Comparison of ENCODE assay signal across 8 cellular contexts in the genomic region with DNA sequence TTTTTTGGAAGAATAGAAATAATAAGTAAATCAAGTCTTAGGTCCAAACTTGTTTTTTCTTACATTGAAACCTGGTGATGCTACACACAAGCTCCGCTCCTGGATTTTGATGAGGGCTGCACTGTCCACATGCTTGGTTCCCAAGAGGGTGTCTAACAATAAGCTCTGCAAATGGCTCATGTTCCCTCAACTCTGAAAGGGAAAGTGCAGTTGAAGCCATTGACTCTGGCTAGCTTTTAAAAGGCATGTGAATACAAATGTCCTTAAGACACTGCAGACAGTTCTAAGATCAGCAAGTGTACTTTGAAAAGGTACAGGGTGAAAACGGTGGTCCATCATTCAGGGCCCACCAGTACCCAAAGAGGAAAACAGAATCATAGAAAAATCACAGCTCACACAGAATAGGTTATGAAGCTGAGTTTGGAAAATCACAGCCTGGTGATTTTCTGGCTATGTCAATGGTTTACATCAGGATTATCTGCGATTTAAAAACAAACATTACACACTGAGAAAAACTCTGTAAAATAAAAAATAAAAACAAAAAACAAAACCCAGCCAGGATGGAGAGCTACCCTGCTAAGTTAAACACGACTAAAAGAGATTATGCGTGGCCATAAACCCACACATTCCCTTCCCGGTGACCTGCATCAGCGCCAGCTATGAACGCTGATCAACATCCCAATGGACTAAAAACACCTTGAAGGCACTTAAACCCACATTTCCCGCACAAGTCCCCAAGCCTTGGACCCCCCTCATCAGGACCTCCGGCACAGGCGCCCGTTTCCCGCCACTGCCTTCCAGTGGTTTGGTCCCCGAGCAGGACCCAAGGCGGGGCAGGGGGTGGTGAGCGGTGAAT. TPM values are rescaled to one million over a fixed set of nuclear protein-coding genes. Genes with fewer than 3 reads are reported as not detected.
A peak's percentile ranks its signal among the peaks of the same experiment; 100 is the strongest.
DNase-seq lines count a peak whose midpoint lies in the region; ATAC-seq and FAIRE-seq lines count a peak whose summit lies in the region.

No MANE protein-coding gene starts in this region.

- DNase-seq in GM19239 (ENCODE audit: insufficient read length, low spot score): no peak
- DNase-seq in NCI-H2227 (lab: John Stamatoyannopoulos, UW; ENCODE audit: unreplicated experiment): peak; percentile 38
- DNase-seq in naive thymus-derived CD8-positive, alpha-beta T cell: no peak
- no peak for DNase-seq in activated gamma-delta T cell treated with Interleukin-2 at 50 U/mL for 16 hours
- no peak for DNase-seq in NCI-H1105 (lab: John Stamatoyannopoulos, UW)

- POLR2A ChIA-PET in naive thymus-derived CD8-positive, alpha-beta T cell (lab: Charles Lee): interaction anchor here (1.2 to 2.3 kb wide), 3 partner anchors 46 to 237 kb away, joined by 3 to 10 read pairs (median 4); a partner anchor contains a TSS

- no peaks in the 10 kb centered on the region for H3K9me3 Mint-ChIP-seq in dendritic cell treated with granulocyte-macrophage colony-stimulating factor and Interleukin-4, amounts not matched to agents 40 ng/mL and 50 ng/mL, for 4 days
- H3K9me3 Mint-ChIP-seq in naive thymus-derived CD8-positive, alpha-beta T cell: no peaks in the 10 kb centered on the region

- H3K4me1 Mint-ChIP-seq in dendritic cell treated with granulocyte-macrophage colony-stimulating factor and Interleukin-4, amounts not matched to agents 40 ng/mL and 50 ng/mL, for 4 days (ENCODE audit: low read depth): peaks cover 7% of the 10 kb centered on the region
- H3K4me1 Mint-ChIP-seq in naive thymus-derived CD8-positive, alpha-beta T cell: peaks cover 5 to 22% (median 14%) of the 10 kb centered on the region in 4 donors

- H3K27me3 Mint-ChIP-seq in dendritic cell treated with granulocyte-macrophage colony-stimulating factor and Interleukin-4, amounts not matched to agents 40 ng/mL and 50 ng/mL, for 4 days: no peaks in the 10 kb centered on the region
- H3K27me3 Mint-ChIP-seq in naive thymus-derived CD8-positive, alpha-beta T cell: no peaks in the 10 kb centered on the region

- peak overlapping the region; percentile 82 for H3K4me3 Mint-ChIP-seq in dendritic cell treated with granulocyte-macrophage colony-stimulating factor and Interleukin-4, amounts not matched to agents 40 ng/mL and 50 ng/mL, for 4 days
- H3K4me3 Mint-ChIP-seq in naive thymus-derived CD8-positive, alpha-beta T cell: peak overlapping the region; percentile 78 to 91 (median 87)

- peak overlapping the region; percentile 89 for H3K27ac Mint-ChIP-seq in dendritic cell treated with granulocyte-macrophage colony-stimulating factor and Interleukin-4, amounts not matched to agents 40 ng/mL and 50 ng/mL, for 4 days
- H3K27ac Mint-ChIP-seq in naive thymus-derived CD8-positive, alpha-beta T cell: peak overlapping the region; percentile 48 to 90 (median 78)

- no peak for ATAC-seq in naive thymus-derived CD8-positive, alpha-beta T cell
- no peak for ATAC-seq in HG02759 (IDR thresholded peaks at IDR 0.05; ENCODE audit: unreplicated experiment)
- ATAC-seq in GM19452 (IDR thresholded peaks at IDR 0.05; ENCODE audit: unreplicated experiment): no peak

- intact Hi-C loops in dendritic cell treated with granulocyte-macrophage colony-stimulating factor and Interleukin-4, amounts not matched to agents 40 ng/mL and 50 ng/mL, for 4 days (cut with micrococcal nuclease): loop anchor here (1.0 to 5.0 kb wide), 2 partner anchors 38 to 40 kb away; a partner anchor contains a TSS

- peak; percentile 68 for FAIRE-seq in GM19239 (lab: Jason Lieb, UNC)

- H3K36me3 Mint-ChIP-seq in dendritic cell treated with granulocyte-macrophage colony-stimulating factor and Interleukin-4, amounts not matched to agents 40 ng/mL and 50 ng/mL, for 4 days (ENCODE audit: low read depth): peaks cover 5% of the 10 kb centered on the region
- no peaks in the 10 kb centered on the region for H3K36me3 Mint-ChIP-seq in naive thymus-derived CD8-positive, alpha-beta T cell

RNA-seq across cellular contexts. Expression of a gene that starts 0.6 kb away (rescaled TPM):
- not detected for total RNA-seq in naive thymus-derived CD8-positive, alpha-beta T cell
- not detected for polyA plus RNA-seq in naive thymus-derived CD8-positive, alpha-beta T cell

RNA-seq across cellular contexts. Expression of a gene that starts 0.7 kb away (rescaled TPM):
- total RNA-seq in naive thymus-derived CD8-positive, alpha-beta T cell: 10 to 100 TPM; 25.1 to 28.5 TPM
- 1 to 10 TPM; 6.5 to 8.7 (median 7.5) TPM for polyA plus RNA-seq in naive thymus-derived CD8-positive, alpha-beta T cell

RNA-seq across cellular contexts. Expression of a gene that starts 38.0 kb away (rescaled TPM):
- 1 to 10 TPM in 1 of 2 experiments, not detected in 1; 1.0 TPM for total RNA-seq in naive thymus-derived CD8-positive, alpha-beta T cell
- polyA plus RNA-seq in naive thymus-derived CD8-positive, alpha-beta T cell: under 1 TPM in 2 of 3 donors, not detected in 1; 0.39 to 0.44 TPM

RNA-seq across cellular contexts. Expression of a gene that starts 46.5 kb away (rescaled TPM):
- total RNA-seq in naive thymus-derived CD8-positive, alpha-beta T cell: 10 to 100 TPM; 55.8 to 57.7 TPM
- polyA plus RNA-seq in naive thymus-derived CD8-positive, alpha-beta T cell: 100 to 1,000 TPM; 161 to 208 (median 195) TPM

RNA-seq across cellular contexts. Expression of a gene that starts 52.3 kb away (rescaled TPM):
- 1 to 10 TPM in 1 of 2 experiments, under 1 TPM in 1; 0.26 to 1.2 TPM for total RNA-seq in naive thymus-derived CD8-positive, alpha-beta T cell
- under 1 TPM in 1 of 3 donors, not detected in 2; 0.14 TPM for polyA plus RNA-seq in naive thymus-derived CD8-positive, alpha-beta T cell
